Comparison of ENCODE assay signal across 8 cellular contexts in genomic region chr9:129258124-129258822, GRCh38.
DNase-seq lines count a peak whose midpoint lies in the region; ATAC-seq and FAIRE-seq lines count a peak whose summit lies in the region.

No MANE protein-coding gene starts in this region.

- no peak overlapping the region for H3K27ac ChIP-seq in caudate nucleus (ENCODE audit: low read depth, low read length)

- H3K27ac Mint-ChIP-seq in immature natural killer cell = peak overlapping the region in 1 of 6 donors; percentile 57

- peak; percentile 67 for FAIRE-seq in G401.6 (lab: Jason Lieb, UNC)

- DNase-seq in NAMALWA (ENCODE audit: low spot score) (peak; percentile 97), caudate nucleus (lab: John Stamatoyannopoulos, UW) (peak in 59 of 61 donors; percentile 33 to 97 (median 86)), immature natural killer cell (peak; percentile 80 to 82 (median 81)), smooth muscle cell of the brain vasculature (ENCODE audit: low read depth, low spot score) (peak; percentile 43)
- DNase-seq in activated CD4-positive, alpha-beta T cell treated with anti-CD3 and anti-CD28 coated beads for 24 hours (ENCODE audit: low read depth in 2 of 2) = peak; percentile 81 to 87

- peaks cover 11 to 29% (median 23%) of the 10 kb centered on the region in 3 donors for H3K27me3 Mint-ChIP-seq in immature natural killer cell (ENCODE audit: low read depth in 3 of 3)

- H3K9me3 Mint-ChIP-seq in immature natural killer cell = no peaks in the 10 kb centered on the region

- peak overlapping the region; percentile 61 to 81 (median 64) for H3K4me3 Mint-ChIP-seq in immature natural killer cell

- H3K4me1 Mint-ChIP-seq in immature natural killer cell = peaks cover 20 to 23% of the 10 kb centered on the region in 2 donors

- no peaks in the 10 kb centered on the region for H3K36me3 Mint-ChIP-seq in immature natural killer cell

- ATAC-seq in GM18868 (IDR thresholded peaks at IDR 0.05; ENCODE audit: unreplicated experiment) (no peak), GM18867 (IDR thresholded peaks at IDR 0.05; ENCODE audit: unreplicated experiment) (no peak)

Comparison
In these comparisons a context has a peak if more than half of its experiments do, and no peak if none do; other contexts are left out.
1. DNase-seq: peak in every context shown above with its lines; median percentile 97 in NAMALWA; 86 in caudate nucleus; 84 in activated CD4-positive, alpha-beta T cell treated with anti-CD3 and anti-CD28 coated beads for 24 hours; 81 in immature natural killer cell; 43 in smooth muscle cell of the brain vasculature.